Comparison of ENCODE assay signal across 14 cellular contexts in the genomic region with DNA sequence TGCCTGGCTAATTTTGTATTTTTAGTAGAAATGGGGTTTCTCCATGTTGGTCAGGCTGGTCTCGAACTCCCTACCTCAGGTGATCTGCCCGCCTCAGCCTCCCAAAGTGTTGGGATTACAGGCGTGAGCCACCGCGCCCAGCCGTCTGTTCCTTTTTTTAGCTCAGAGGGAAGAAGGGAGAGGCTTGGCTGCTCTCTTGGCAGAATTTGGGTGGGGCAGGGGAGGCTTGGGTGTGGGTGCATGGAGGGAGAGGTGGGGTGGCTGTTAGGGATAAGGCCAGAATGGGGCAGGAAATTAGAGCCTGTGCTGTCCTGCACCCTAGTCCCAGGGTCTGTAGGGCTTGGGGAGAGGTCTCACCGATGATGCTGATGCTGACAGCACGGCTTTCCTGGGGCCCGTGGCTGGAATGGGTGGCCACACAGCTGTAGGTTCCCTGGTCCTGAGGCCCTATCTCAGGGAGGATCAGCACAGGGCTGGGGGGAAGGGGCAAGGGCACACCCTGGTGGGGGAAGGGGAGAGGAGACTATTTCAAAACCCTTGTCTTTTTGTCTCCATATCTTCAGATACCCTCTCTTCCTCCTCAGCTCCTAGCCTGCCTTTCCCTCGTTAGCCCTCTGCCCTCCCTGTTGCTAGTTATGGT. TPM values are rescaled to one million over a fixed set of nuclear protein-coding genes. Genes with fewer than 3 reads are reported as not detected.
DNase-seq lines count a peak whose midpoint lies in the region; ATAC-seq and TF ChIP-seq lines count a peak whose summit lies in the region.
"Had no signal": no experiment of that assay in that cellular context is flagged by ENCODE, and none has a peak within 500 bp of the region (broad histone marks: within the 10 kb centered on the region; RNA-seq: fewer than 3 reads in every experiment).

No MANE protein-coding gene starts in this region.

- peaks cover 0 to 62% (median 14%) of the 10 kb centered on the region in 9 donors for H3K36me3 ChIP-seq in heart right ventricle
- peaks cover 7 to 53% (median 41%) of the 10 kb centered on the region in 4 donors for H3K36me3 ChIP-seq in esophagus muscularis mucosa
- H3K36me3 ChIP-seq in tibial artery, result peaks cover 12 to 56% (median 40%) of the 10 kb centered on the region in 3 donors
- H3K36me3 ChIP-seq: ovary had no signal

- DNase-seq in heart right ventricle, result no peak
- DNase-seq in cardiac septum (ENCODE audit: low spot score), result no peak
- DNase-seq in esophagus muscularis mucosa (ENCODE audit: extremely low spot score), result no peak
- no peak for DNase-seq in tibial artery
- DNase-seq in NCI-H146 (lab: John Stamatoyannopoulos, UW), result no peak
- DNase-seq: activated T-cell treated with anti-CD3 and anti-CD28 coated beads for 4 hours, DND-41, hippocampal formation, KBM-7, NCI-H1436, NCI-H524, ovary had no signal

- H3K9me3 ChIP-seq in heart right ventricle (no peaks in the 10 kb centered on the region), esophagus muscularis mucosa (no peaks in the 10 kb centered on the region), tibial artery (no peaks in the 10 kb centered on the region)
- H3K9me3 ChIP-seq: ovary had no signal

- H3K4me3 ChIP-seq in heart right ventricle (no peak overlapping the region), esophagus muscularis mucosa (no peak overlapping the region), tibial artery (no peak overlapping the region)
- H3K4me3 ChIP-seq: lung, ovary had no signal

- intact Hi-C loops in heart right ventricle (cut with DNase I) (no loop called here), cardiac septum (cut with DNase I) (no loop called here), esophagus muscularis mucosa (cut with DNase I) (no loop called here), tibial artery (cut with DNase I; ENCODE audit: low total_unique reads) (no loop called here)

- ATAC-seq in heart right ventricle (no peak), GM18861 (IDR thresholded peaks at IDR 0.05; ENCODE audit: unreplicated experiment) (no peak)

- no peak for TF ChIP-seq EP300 in esophagus muscularis mucosa (IDR thresholded peaks at IDR 0.05)

- H3K4me1 ChIP-seq in heart right ventricle (peaks cover 16 to 83% (median 59%) of the 10 kb centered on the region in 9 donors), esophagus muscularis mucosa (peaks cover 58 to 79% (median 74%) of the 10 kb centered on the region in 4 donors), tibial artery (peaks cover 0 to 45% (median 31%) of the 10 kb centered on the region in 4 donors)

- TF ChIP-seq POLR2A in esophagus muscularis mucosa (IDR thresholded peaks at IDR 0.05; ENCODE audit: low read depth), result no peak

- WGBS in heart right ventricle, 2 donors, result 70 to 87% methylated on average over 10 of the region's 10 CpGs
- 75% methylated on average over 10 of the region's 10 CpGs for WGBS in esophagus muscularis mucosa

- TF ChIP-seq CTCF in heart right ventricle (IDR thresholded peaks at IDR 0.05) (no peak), esophagus muscularis mucosa (IDR thresholded peaks at IDR 0.05) (no peak), tibial artery (IDR thresholded peaks at IDR 0.05) (no peak)

- H3K27ac ChIP-seq in heart right ventricle (peak overlapping the region in 8 of 10 donors; percentile 19 to 99 (median 61)), esophagus muscularis mucosa (replicated peaks in 1 of 4) (peak overlapping the region; percentile 84 to 99 (median 98)), tibial artery (peak overlapping the region; percentile 50 to 92)
- H3K27ac ChIP-seq: ovary had no signal

- H3K27me3 ChIP-seq in heart right ventricle (no peaks in the 10 kb centered on the region), esophagus muscularis mucosa (no peaks in the 10 kb centered on the region), tibial artery (no peaks in the 10 kb centered on the region)
- H3K27me3 ChIP-seq: ovary had no signal

RNA-seq across cellular contexts. Expression of a gene that starts 2.0 kb away (rescaled TPM):
- total RNA-seq in heart right ventricle (1 to 10 TPM in 9 of 10 donors, under 1 TPM in 1; 0.75 to 5.1 (median 2.9) TPM), cardiac septum (3.5 TPM), esophagus muscularis mucosa (1 to 10 TPM in 3 of 4 donors, under 1 TPM in 1; 0.83 to 5.9 (median 3.8) TPM)
- 1 to 10 TPM; 3.1 to 5.5 TPM for polyA plus RNA-seq in heart right ventricle

RNA-seq across cellular contexts. Expression of a gene that starts 3.8 kb away (rescaled TPM):
- total RNA-seq in heart right ventricle, result 100 to 1,000 TPM in 1 of 10 donors, 10 to 100 TPM in 9; 75.5 to 122 (median 82.7) TPM
- 100 to 1,000 TPM in 1 of 2 donors, 10 to 100 TPM in 1; 53.0 to 132 TPM for polyA plus RNA-seq in heart right ventricle
- 60.7 TPM for total RNA-seq in cardiac septum
- total RNA-seq in esophagus muscularis mucosa, result 10 to 100 TPM; 76.2 to 91.4 (median 88.5) TPM

RNA-seq across cellular contexts. Expression of a gene that starts 6.1 kb away (rescaled TPM):
- total RNA-seq in heart right ventricle (10 to 100 TPM; 39.0 to 63.1 (median 47.4) TPM), cardiac septum (47.2 TPM), esophagus muscularis mucosa (10 to 100 TPM; 52.7 to 76.7 (median 68.9) TPM)
- polyA plus RNA-seq in heart right ventricle, result 10 to 100 TPM; 50.8 to 56.3 TPM

RNA-seq across cellular contexts. Expression of a gene that starts 8.0 kb away (rescaled TPM):
- 10 to 100 TPM; 32.8 to 50.9 (median 44.1) TPM for total RNA-seq in heart right ventricle
- 10 to 100 TPM; 25.6 to 55.4 TPM for polyA plus RNA-seq in heart right ventricle
- 46.9 TPM for total RNA-seq in cardiac septum
- total RNA-seq in esophagus muscularis mucosa, result 10 to 100 TPM; 43.6 to 95.9 (median 59.3) TPM

RNA-seq across cellular contexts. Expression of a gene that starts 10.4 kb away (rescaled TPM):
- total RNA-seq in heart right ventricle, result 10 to 100 TPM in 1 of 10 donors, 1 to 10 TPM in 9; 2.4 to 28.0 (median 4.4) TPM
- polyA plus RNA-seq in heart right ventricle, result 1 to 10 TPM; 5.8 to 6.2 TPM
- total RNA-seq in cardiac septum, result 6.9 TPM
- 10 to 100 TPM in 1 of 4 donors, 1 to 10 TPM in 3; 5.7 to 17.4 (median 8.6) TPM for total RNA-seq in esophagus muscularis mucosa
